ENCODE assay signal across 9 cellular contexts in genomic region chr7:157023589-157023905, GRCh38. TPM values are rescaled to one million over a fixed set of nuclear protein-coding genes. Genes with fewer than 3 reads are reported as not detected.
"Had no signal": no experiment of that assay in that cellular context is flagged by ENCODE, and none has a peak within 500 bp of the region (broad histone marks: within the 10 kb centered on the region; RNA-seq: fewer than 3 reads in every experiment).

No MANE protein-coding gene starts in this region.

- DNase-seq: GM23248, H9, HCEC 1CT, KG1 had no signal

- FAIRE-seq: H1, H54, HepG2 had no signal

- H3K9ac ChIP-seq: GM23248 had no signal

- H3K4me3 ChIP-seq: GM23248 had no signal

- H2AFZ ChIP-seq: GM23248 had no signal

- H3K27ac Mint-ChIP-seq: H9 had no signal

- ATAC-seq: HepG2 had no signal

- H3K36me3 Mint-ChIP-seq: IgD-negative memory B cell had no signal

- H3K27ac ChIP-seq: GM23248, HL-60 had no signal

RNA-seq across cellular contexts. Expression of gene MNX1, which starts 13.1 kb away (rescaled TPM):
- total RNA-seq: GM23248, H9 had no signal
- polyA plus RNA-seq: GM23248, H1, IgD-negative memory B cell had no signal
